2 cellular contexts compared by ENCODE assay signal in genomic region chr5:73256012-73256411, GRCh38.
TF ChIP-seq lines count a peak whose summit lies in the region.

No MANE protein-coding gene starts in this region.

TF ChIP-seq in SK-N-SH, 30 proteins besides CTCF, POLR2A, EP300 and RAD21 (continued from another document):
- TF ChIP-seq, protein P1, sequence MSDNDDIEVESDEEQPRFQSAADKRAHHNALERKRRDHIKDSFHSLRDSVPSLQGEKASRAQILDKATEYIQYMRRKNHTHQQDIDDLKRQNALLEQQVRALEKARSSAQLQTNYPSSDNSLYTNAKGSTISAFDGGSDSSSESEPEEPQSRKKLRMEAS (IDR thresholded peaks at IDR 0.05; ENCODE audit: low read depth) = no peak
- TF ChIP-seq JUND (IDR thresholded peaks at IDR 0.05) (no peak), FOXM1 (IDR thresholded peaks at IDR 0.05; ENCODE audit: low read depth) (no peak)

TF ChIP-seq in H1, 55 proteins besides CTCF, POLR2A, EP300 and RAD21 (continued from another document):
- no peak for TF ChIP-seq TAF7 (optimal IDR thresholded peaks at IDR 0.05; ENCODE audit: borderline replicate concordance, low read depth, low read length)
- TF ChIP-seq TEAD4 (IDR thresholded peaks at IDR 0.05; ENCODE audit: low read depth, low read length) = no peak
- no peak for TF ChIP-seq SIX5 (IDR thresholded peaks at IDR 0.05; ENCODE audit: low read depth, low read length)
- TF ChIP-seq JUN (IDR thresholded peaks at IDR 0.05; ENCODE audit: low read depth, low read length) = no peak
- no peak for TF ChIP-seq EZH2 (IDR thresholded peaks at IDR 0.05; ENCODE audit: low read depth, low read length, severe bottlenecking)
- TF ChIP-seq MAFK (IDR thresholded peaks at IDR 0.05; ENCODE audit: low read depth, low read length) = no peak
- TF ChIP-seq FOSL1 (IDR thresholded peaks at IDR 0.05; ENCODE audit: insufficient read depth, low read depth, low read length) = no peak
- no peak for TF ChIP-seq SP2 (IDR thresholded peaks at IDR 0.05; ENCODE audit: low read length)
- TF ChIP-seq NANOG (IDR thresholded peaks at IDR 0.05; ENCODE audit: insufficient read depth, low read depth, low read length, poor library complexity, severe bottlenecking) = no peak
- no peak for TF ChIP-seq GABPA (IDR thresholded peaks at IDR 0.05; ENCODE audit: borderline replicate concordance, insufficient read depth, low read length)
- no peak for TF ChIP-seq CREB1 (IDR thresholded peaks at IDR 0.05)
